ENCODE assay signal across 31 cellular contexts in the genomic region with DNA sequence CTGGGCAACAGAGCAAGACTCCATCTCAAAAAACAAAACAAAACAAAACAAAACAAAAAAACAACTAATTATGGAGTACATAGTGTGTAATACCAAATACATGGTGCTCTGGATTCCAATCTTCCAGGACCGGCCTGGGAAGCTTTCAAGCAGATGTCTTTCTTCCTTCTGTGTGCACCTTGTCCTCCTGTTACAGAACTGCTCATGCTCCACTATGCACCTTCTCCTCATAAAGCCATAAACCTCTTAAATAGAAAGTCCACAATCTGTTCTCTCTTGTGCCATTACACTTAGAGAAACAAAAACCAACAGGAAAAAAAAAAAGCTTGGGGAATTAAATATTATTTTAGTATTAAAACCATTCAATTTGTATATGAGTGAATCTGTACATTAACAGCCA.
"Had no signal": no experiment of that assay in that cellular context is flagged by ENCODE, and none has a peak within 500 bp of the region (broad histone marks: within the 10 kb centered on the region; RNA-seq: fewer than 3 reads in every experiment).

No MANE protein-coding gene starts in this region.

- H3K36me3 ChIP-seq: gastrocnemius medialis had no signal

- H3K4me3 Mint-ChIP-seq: activated CD4-positive, alpha-beta memory T cell treated with anti-CD3 and anti-CD28 coated beads for 36 hours; activated CD4-positive, alpha-beta T cell treated with anti-CD3 and anti-CD28 coated beads for 36 hours; activated CD4-positive, alpha-beta T cell treated with anti-CD3 and anti-CD28 coated beads, Interleukin-2, amount 10 ng/mL, durations not matched to agents 24 days and 14 days; activated CD8-positive, alpha-beta memory T cell treated with anti-CD3 and anti-CD28 coated beads, Interleukin-2, amount 10 ng/mL, durations not matched to agents 7 days and 5 days; activated CD8-positive, alpha-beta T cell treated with anti-CD3 and anti-CD28 coated beads, Interleukin-2, amount 10 ng/mL, durations not matched to agents 7 days and 5 days; activated naive CD4-positive, alpha-beta T cell treated with anti-CD3 and anti-CD28 coated beads, Interleukin-2, amount 10 ng/mL, durations not matched to agents 7 days and 5 days; activated naive CD8-positive, alpha-beta T cell treated with anti-CD3 and anti-CD28 coated beads, Interleukin-2, amount 10 ng/mL, durations not matched to agents 7 days and 5 days; activated T-cell treated with anti-CD3 and anti-CD28 coated beads, Interleukin-2, amount 50 U/mL, for 24 hours; activated T-cell treated with anti-CD3 and anti-CD28 coated beads, Interleukin-2, amount 50 U/mL, for 72 hours; central memory CD8-positive, alpha-beta T cell; dendritic cell treated with granulocyte-macrophage colony-stimulating factor and Interleukin-4, amounts not matched to agents 40 ng/mL and 50 ng/mL, for 4 days; T-helper 17 cell had no signal

- H3K9me3 Mint-ChIP-seq: activated naive CD4-positive, alpha-beta T cell treated with anti-CD3 and anti-CD28 coated beads, Interleukin-2, amount 50 U/mL, for 72 hours; activated naive CD8-positive, alpha-beta T cell treated with anti-CD3 and anti-CD28 coated beads, Interleukin-2, amount 10 ng/mL, durations not matched to agents 7 days and 5 days; activated T-cell treated with anti-CD3 and anti-CD28 coated beads, Interleukin-2, amount 50 U/mL, for 24 hours; activated T-cell treated with anti-CD3 and anti-CD28 coated beads, Interleukin-2, amount 50 U/mL, for 72 hours; central memory CD8-positive, alpha-beta T cell; dendritic cell treated with granulocyte-macrophage colony-stimulating factor and Interleukin-4, amounts not matched to agents 40 ng/mL and 50 ng/mL, for 4 days had no signal

- H3K9me3 ChIP-seq: esophagus muscularis mucosa, gastrocnemius medialis had no signal

- H3K27ac ChIP-seq: brain microvascular endothelial cell, coronary artery, dorsolateral prefrontal cortex, esophagus muscularis mucosa, foreskin keratinocyte, gastrocnemius medialis had no signal

- H3K4me1 ChIP-seq: foreskin keratinocyte, gastrocnemius medialis had no signal

- H3K27me3 Mint-ChIP-seq: activated CD4-positive, alpha-beta memory T cell treated with anti-CD3 and anti-CD28 coated beads for 36 hours; activated CD4-positive, alpha-beta T cell treated with anti-CD3 and anti-CD28 coated beads for 36 hours; activated CD8-positive, alpha-beta memory T cell treated with anti-CD3 and anti-CD28 coated beads, Interleukin-2, amount 10 ng/mL, durations not matched to agents 7 days and 5 days; activated T-cell treated with anti-CD3 and anti-CD28 coated beads, Interleukin-2, amount 50 U/mL, for 24 hours; central memory CD8-positive, alpha-beta T cell; dendritic cell treated with granulocyte-macrophage colony-stimulating factor and Interleukin-4, amounts not matched to agents 40 ng/mL and 50 ng/mL, for 4 days had no signal

- H3K27me3 ChIP-seq: brain microvascular endothelial cell, dorsolateral prefrontal cortex, esophagus muscularis mucosa, foreskin keratinocyte, gastrocnemius medialis had no signal

- H3K36me3 Mint-ChIP-seq: activated CD4-positive, alpha-beta memory T cell treated with anti-CD3 and anti-CD28 coated beads for 36 hours; activated CD8-positive, alpha-beta memory T cell treated with anti-CD3 and anti-CD28 coated beads, Interleukin-2, amount 10 ng/mL, durations not matched to agents 7 days and 5 days; activated naive CD4-positive, alpha-beta T cell treated with anti-CD3 and anti-CD28 coated beads, Interleukin-2, amount 10 ng/mL, durations not matched to agents 7 days and 5 days; activated naive CD4-positive, alpha-beta T cell treated with anti-CD3 and anti-CD28 coated beads, Interleukin-2, amount 50 U/mL, for 72 hours; activated naive CD8-positive, alpha-beta T cell treated with anti-CD3 and anti-CD28 coated beads, Interleukin-2, amount 10 ng/mL, durations not matched to agents 7 days and 5 days had no signal

- H3K4me1 Mint-ChIP-seq: activated CD4-positive, alpha-beta T cell treated with anti-CD3 and anti-CD28 coated beads for 36 hours; activated CD4-positive, alpha-beta T cell treated with anti-CD3 and anti-CD28 coated beads, Interleukin-2, amount 10 ng/mL, durations not matched to agents 24 days and 14 days; activated CD8-positive, alpha-beta memory T cell treated with anti-CD3 and anti-CD28 coated beads, Interleukin-2, amount 10 ng/mL, durations not matched to agents 7 days and 5 days; activated naive CD4-positive, alpha-beta T cell treated with anti-CD3 and anti-CD28 coated beads, Interleukin-2, amount 10 ng/mL, durations not matched to agents 7 days and 5 days; activated naive CD8-positive, alpha-beta T cell treated with anti-CD3 and anti-CD28 coated beads, Interleukin-2, amount 10 ng/mL, durations not matched to agents 7 days and 5 days; central memory CD8-positive, alpha-beta T cell had no signal

- ATAC-seq: activated CD4-positive, alpha-beta T cell treated with anti-CD3 and anti-CD28 coated beads for 36 hours; activated CD8-positive, alpha-beta memory T cell treated with anti-CD3 and anti-CD28 coated beads, Interleukin-2, amount 10 ng/mL, durations not matched to agents 7 days and 5 days; activated CD8-positive, alpha-beta T cell treated with anti-CD3 and anti-CD28 coated beads, Interleukin-2, amount 10 ng/mL, durations not matched to agents 7 days and 5 days; activated naive CD4-positive, alpha-beta T cell treated with anti-CD3 and anti-CD28 coated beads, Interleukin-2, amount 50 U/mL, for 72 hours; activated T-cell treated with anti-CD3 and anti-CD28 coated beads, Interleukin-2, amount 50 U/mL, for 72 hours; foreskin keratinocyte; gastrocnemius medialis; T-helper 17 cell had no signal

- H3K27ac Mint-ChIP-seq: activated CD4-positive, alpha-beta memory T cell treated with anti-CD3 and anti-CD28 coated beads for 36 hours; activated CD4-positive, alpha-beta T cell treated with anti-CD3 and anti-CD28 coated beads for 36 hours; activated CD4-positive, alpha-beta T cell treated with anti-CD3 and anti-CD28 coated beads, Interleukin-2, amount 10 ng/mL, durations not matched to agents 24 days and 14 days; activated CD8-positive, alpha-beta memory T cell treated with anti-CD3 and anti-CD28 coated beads, Interleukin-2, amount 10 ng/mL, durations not matched to agents 7 days and 5 days; activated CD8-positive, alpha-beta T cell treated with anti-CD3 and anti-CD28 coated beads, Interleukin-2, amount 10 ng/mL, durations not matched to agents 7 days and 5 days; activated naive CD4-positive, alpha-beta T cell treated with anti-CD3 and anti-CD28 coated beads, Interleukin-2, amount 10 ng/mL, durations not matched to agents 7 days and 5 days; activated naive CD4-positive, alpha-beta T cell treated with anti-CD3 and anti-CD28 coated beads, Interleukin-2, amount 50 U/mL, for 72 hours; activated naive CD8-positive, alpha-beta T cell treated with anti-CD3 and anti-CD28 coated beads, Interleukin-2, amount 10 ng/mL, durations not matched to agents 7 days and 5 days; activated T-cell treated with anti-CD3 and anti-CD28 coated beads, Interleukin-2, amount 50 U/mL, for 24 hours; activated T-cell treated with anti-CD3 and anti-CD28 coated beads, Interleukin-2, amount 50 U/mL, for 72 hours; dendritic cell treated with granulocyte-macrophage colony-stimulating factor and Interleukin-4, amounts not matched to agents 40 ng/mL and 50 ng/mL, for 4 days; T-helper 17 cell had no signal

- DNase-seq: activated CD4-positive, alpha-beta memory T cell treated with anti-CD3 and anti-CD28 coated beads for 36 hours; activated CD4-positive, alpha-beta T cell treated with anti-CD3 and anti-CD28 coated beads for 36 hours; activated CD4-positive, alpha-beta T cell treated with anti-CD3 and anti-CD28 coated beads, Interleukin-2, amount 10 ng/mL, durations not matched to agents 24 days and 14 days; activated CD4-positive, CD25-positive, alpha-beta regulatory T cell; activated CD4-positive, CD25-positive, alpha-beta regulatory T cell treated with anti-CD3 and anti-CD28 coated beads, Interleukin-2, amount 50 U/mL, for 72 hours; activated CD8-positive, alpha-beta memory T cell treated with anti-CD3 and anti-CD28 coated beads, Interleukin-2, amount 10 ng/mL, durations not matched to agents 7 days and 5 days; activated CD8-positive, alpha-beta memory T cell treated with anti-CD3 and anti-CD28 coated beads, Interleukin-2, amount 50 U/mL, for 48 hours; activated CD8-positive, alpha-beta T cell treated with anti-CD3 and anti-CD28 coated beads, Interleukin-2, amount 10 ng/mL, durations not matched to agents 7 days and 5 days; activated gamma-delta T cell; activated naive CD4-positive, alpha-beta T cell; activated naive CD4-positive, alpha-beta T cell treated with anti-CD3 and anti-CD28 coated beads, Interleukin-2, amount 10 ng/mL, durations not matched to agents 7 days and 5 days; activated naive CD8-positive, alpha-beta T cell treated with anti-CD3 and anti-CD28 coated beads, Interleukin-2, amount 10 ng/mL, durations not matched to agents 7 days and 5 days; activated T-cell treated with anti-CD3 and anti-CD28 coated beads for 4 hours; activated T-cell treated with anti-CD3 and anti-CD28 coated beads, Interleukin-2, amount 50 U/mL, for 24 hours; activated T-cell treated with anti-CD3 and anti-CD28 coated beads, Interleukin-2, amount 50 U/mL, for 72 hours; amniotic stem cell; anterior cingulate cortex; brain microvascular endothelial cell; dorsolateral prefrontal cortex; effector memory CD4-positive, alpha-beta T cell; erythroblast; foreskin keratinocyte; gastrocnemius medialis; glutamatergic neuron; T-helper 1 cell; T-helper 17 cell had no signal

- H3K4me3 ChIP-seq: coronary artery, dorsolateral prefrontal cortex, esophagus muscularis mucosa, gastrocnemius medialis had no signal
